14 cellular contexts compared by ENCODE assay signal in the genomic region with DNA sequence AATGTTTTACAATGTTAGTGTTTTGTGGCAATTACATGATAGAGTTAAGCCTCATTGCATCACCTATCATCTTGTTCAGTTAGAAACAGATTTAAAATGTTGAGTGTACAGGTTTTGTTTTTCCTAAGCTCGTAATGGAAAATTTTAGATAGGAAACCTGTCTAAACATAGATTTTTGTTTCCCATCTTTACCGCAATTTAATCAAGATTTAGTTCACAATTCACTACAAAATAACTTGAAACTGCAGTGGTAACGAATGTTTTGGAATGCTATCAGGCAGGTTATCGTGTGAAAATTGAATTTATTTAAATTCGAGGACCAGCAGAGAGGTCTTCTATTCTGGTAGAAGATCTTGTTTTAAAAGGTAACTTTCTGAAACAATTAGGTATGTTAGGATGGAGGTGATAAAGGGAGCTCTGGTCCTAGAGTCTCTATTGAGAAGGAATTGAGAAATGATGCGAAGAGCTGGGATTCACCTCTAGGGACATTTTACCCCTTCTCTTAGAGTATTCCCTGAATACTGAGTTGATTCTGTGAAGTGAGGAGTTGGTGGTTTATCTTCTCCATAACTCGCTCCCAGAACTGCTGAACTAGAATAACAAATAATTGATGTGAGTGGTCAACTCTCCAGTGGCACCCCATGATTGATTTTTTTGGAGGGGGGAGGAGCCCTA. TPM values are rescaled to one million over a fixed set of nuclear protein-coding genes. Genes with fewer than 3 reads are reported as not detected.
DNase-seq lines count a peak whose midpoint lies in the region; ATAC-seq, FAIRE-seq and TF ChIP-seq lines count a peak whose summit lies in the region.
"Had no signal": no experiment of that assay in that cellular context is flagged by ENCODE, and none has a peak within 500 bp of the region (broad histone marks: within the 10 kb centered on the region; RNA-seq: fewer than 3 reads in every experiment).

No MANE protein-coding gene starts in this region.

- H3K27me3 ChIP-seq in GM12878 (replicated peaks in 1 of 2; ENCODE audit: control insufficient read depth in 2 of 2, insufficient read depth in 2 of 2, low read length in 1 of 2), result peaks cover 9 to 30% of the 10 kb centered on the region in 2 experiments

- H3K9ac ChIP-seq in GM12878 (ENCODE audit: control insufficient read depth, insufficient read depth, low read length), result no peak overlapping the region

- no peaks in the 10 kb centered on the region; the same call in 1 of the 2 replicates for H4K20me1 ChIP-seq in GM12878 (ENCODE audit: control insufficient read depth, insufficient read depth)

- no peak overlapping the region for H3K4me2 ChIP-seq in GM12878 (ENCODE audit: control insufficient read depth, insufficient read depth)

- no peaks in the 10 kb centered on the region for H3K9me3 ChIP-seq in GM12878 (replicated peaks; ENCODE audit: control insufficient read depth, insufficient read depth, low read length)
- H3K9me3 ChIP-seq: spleen, tibial nerve had no signal

- DNase-seq in DMS79 treated with DMSO at 0.1 percent for 48 hours (lab: John Stamatoyannopoulos, UW) (peak; percentile 15), DMS79 (lab: John Stamatoyannopoulos, UW) (no peak), GM12878 (ENCODE audit: low read depth, low spot score) (no peak), Kasumi-1 (lab: John Stamatoyannopoulos, UW) (no peak), NCI-H510A treated with DMSO at 0.1 percent for 48 hours (lab: John Stamatoyannopoulos, UW) (no peak), Calu3 (no peak)
- DNase-seq: COR-L47 had no signal

- SMC1A ChIA-PET in GM12878 (lab: Charles Lee; ENCODE audit: uncharacterized antibody, unreplicated experiment), result interaction anchor here (0.6 to 1.4 kb wide), 2 partner anchors 9 to 665 kb away, joined by 3 read pairs; no protein-coding TSS in a partner anchor

- no peaks in the 10 kb centered on the region for H3K9me3 Mint-ChIP-seq in IgD-negative memory B cell
- no peaks in the 10 kb centered on the region for H3K9me3 Mint-ChIP-seq in nephron
- H3K9me3 Mint-ChIP-seq in Calu3 (ENCODE audit: low read depth, unreplicated experiment), result no peaks in the 10 kb centered on the region

- no peaks in the 10 kb centered on the region for H3K4me1 ChIP-seq in GM12878 (ENCODE audit: control insufficient read depth, insufficient read depth, low read length)

- TF ChIP-seq RAD21 in GM12878 (IDR thresholded peaks at IDR 0.05; ENCODE audit: insufficient read depth, low read depth, low read length), result no peak

- no peak overlapping the region for H3K4me3 ChIP-seq in GM12878
- H3K4me3 ChIP-seq: MG63 had no signal

- FAIRE-seq in GM12878 (lab: Jason Lieb, UNC), result peak; percentile 61
- FAIRE-seq: RCC 7860 had no signal

- no peak for ATAC-seq in GM12878

- H3K27me3 Mint-ChIP-seq in IgD-negative memory B cell, result peaks cover 41% of the 10 kb centered on the region
- peaks cover 89% of the 10 kb centered on the region for H3K27me3 Mint-ChIP-seq in nephron (ENCODE audit: low read depth)
- peaks cover 74% of the 10 kb centered on the region for H3K27me3 Mint-ChIP-seq in Calu3 (ENCODE audit: unreplicated experiment)

- TF ChIP-seq CTCF in GM12878 (IDR thresholded peaks at IDR 0.05 in 2 of 3, conservative IDR thresholded peaks at IDR 0.05 in 1 of 3; ENCODE audit: control insufficient read depth in 2 of 3, extremely low read depth in 1 of 3, insufficient read depth in 1 of 3, low read depth in 3 of 3, low read length in 3 of 3) (no peak), nephron (IDR thresholded peaks at IDR 0.05; ENCODE audit: unreplicated experiment in 3 of 3) (no peak), Calu3 (IDR thresholded peaks at IDR 0.05; ENCODE audit: unreplicated experiment) (no peak)

- H3K79me2 ChIP-seq in GM12878 (ENCODE audit: control insufficient read depth, insufficient read depth, low read length), result no peaks in the 10 kb centered on the region

- no peak for TF ChIP-seq EP300 in GM12878 (IDR thresholded peaks at IDR 0.05; ENCODE audit: borderline replicate concordance in 1 of 2, control insufficient read depth in 1 of 2, low read depth in 2 of 2, low read length in 2 of 2)

- 56% methylated on average over 7 of the region's 7 CpGs for WGBS in GM12878 (ENCODE audit: insufficient coverage, insufficient replicate concordance, low lambda C conversion rate, missing lambda C conversion rate)

- H3K27ac ChIP-seq in GM12878 (ENCODE audit: control insufficient read depth, insufficient read depth), result no peak overlapping the region
- H3K27ac ChIP-seq: spleen had no signal

- H3K36me3 ChIP-seq in GM12878 (ENCODE audit: control insufficient read depth in 2 of 2, insufficient read depth in 2 of 2, low read length in 1 of 2), result no peaks in the 10 kb centered on the region
- H3K36me3 ChIP-seq: MG63, spleen, tibial nerve had no signal

- RAD21 ChIA-PET in GM12878 (lab: Charles Lee; ENCODE audit: unreplicated experiment), result no interaction called here

- H3K4me3 Mint-ChIP-seq in IgD-negative memory B cell (peak overlapping the region; percentile 15 to 54 (median 41)), nephron (peak overlapping the region in 2 of 3 experiments; percentile 8 to 31), Calu3 (ENCODE audit: low read depth, unreplicated experiment) (no peak overlapping the region)

- no peak for TF ChIP-seq POLR2A in GM12878 (IDR thresholded peaks at IDR 0.05; ENCODE audit: low read depth, low read length)

- H2AFZ ChIP-seq in GM12878 (ENCODE audit: control insufficient read depth, low read depth, low read length), result no peak overlapping the region

- in situ Hi-C loops in GM12878 (cut with MboI), result no loop called here

- peaks cover 3% of the 10 kb centered on the region for H3K36me3 Mint-ChIP-seq in IgD-negative memory B cell
- H3K36me3 Mint-ChIP-seq in nephron (ENCODE audit: low read depth), result no peaks in the 10 kb centered on the region
- no peaks in the 10 kb centered on the region for H3K36me3 Mint-ChIP-seq in Calu3 (ENCODE audit: insufficient read depth, unreplicated experiment)

- no TSS peak for BruUV-seq in GM12878 (replicated peaks; lab: Mats Ljungman, UMichigan)
- BruUV-seq in Calu3 (replicated peaks; lab: Mats Ljungman, UMichigan), result no TSS peak

- H3K4me1 Mint-ChIP-seq in IgD-negative memory B cell, result peaks cover 5 to 6% (median 5%) of the 10 kb centered on the region in 3 donors
- peaks cover 4% of the 10 kb centered on the region for H3K4me1 Mint-ChIP-seq in nephron
- peaks cover 7% of the 10 kb centered on the region for H3K4me1 Mint-ChIP-seq in Calu3 (ENCODE audit: low read depth, unreplicated experiment)

- CTCF ChIA-PET in GM12878 (lab: Yijun Ruan, JAX), result interaction anchor here (0.9 to 2.0 kb wide), 3 partner anchors 23 to 210 kb away, joined by 3 to 5 read pairs (median 3); a partner anchor contains a TSS
- CTCF ChIA-PET in Calu3 (lab: Charles Lee), result no interaction called here

- H3K27ac Mint-ChIP-seq in IgD-negative memory B cell (no peak overlapping the region), nephron (no peak overlapping the region), Calu3 (ENCODE audit: unreplicated experiment) (no peak overlapping the region)

- intact Hi-C loops in GM12878 (cut with micrococcal nuclease; ENCODE audit: unreplicated experiment), result no loop called here
- intact Hi-C loops in Calu3 (cut with micrococcal nuclease; ENCODE audit: unreplicated experiment), result loop anchor here (10.0 kb wide), 1 partner anchor 209 kb away; no protein-coding TSS in a partner anchor

- POLR2A ChIA-PET in GM12878 (lab: Charles Lee), result no interaction called here

TF ChIP-seq in GM12878, 131 proteins besides CTCF, POLR2A, EP300 and RAD21:
- no peak for TF ChIP-seq SPI1 (IDR thresholded peaks at IDR 0.05; ENCODE audit: borderline replicate concordance, insufficient read depth, low read depth, low read length)
TF ChIP-seq in GM12878: peak in this region for 0.

RNA-seq across cellular contexts. Expression of a gene that starts 1.4 kb away (rescaled TPM):
- polyA plus RNA-seq in IgD-negative memory B cell (not detected), GM12878 (2011; rRNA removed) (not detected in 2 replicates), GM12878 (2014; fragmentation: Illumina TruSeq; extraction: Trizol) (not detected in 2 replicates), GM12878 (2014; fragmentation: Nextera tagmentation; extraction: Ambion mirVana) (under 1 TPM; 0.02 to 0.04 TPM), GM12878 (2014; rRNA removed) (not detected in 2 replicates), GM12878 (2016; fragmentation: Nextera tagmentation; extraction: Ambion mirVana) (under 1 TPM; 0.38 to 0.52 TPM)
- not detected in 2 replicates for total RNA-seq in GM12878 (2013; cell fraction: nucleolus; rRNA removed)
- total RNA-seq in GM12878 (2014; rRNA removed) (not detected in 2 replicates), GM12878 (2014; rRNA removed; fragmentation: Illumina TruSeq; extraction: Trizol) (not detected in 2 replicates), GM12878 (2021) (0.03 TPM in 1 of 2 replicates, not detected in the other), Calu3 (2022) (0.19 and 0.34 TPM in 2 replicates)
- 0.04 TPM for polyA plus RNA-seq in GM12878 (2011; ENCODE audit: low read depth)
- not detected in 2 replicates for polyA plus RNA-seq in GM12878 (2011; cell fraction: cytosol; rRNA removed)
- polyA plus RNA-seq in GM12878 (2011; cell fraction: nucleus; rRNA removed), result not detected in 2 replicates
- polyA plus RNA-seq in GM12878 (2012), result 0.04 and 0.10 TPM in 2 replicates
- polyA minus RNA-seq in GM12878 (2011; rRNA and poly(A)+ RNA removed), result not detected in 2 replicates
- not detected in 2 replicates for polyA minus RNA-seq in GM12878 (2011; cell fraction: cytosol; rRNA and poly(A)+ RNA removed)
- under 0.01 TPM in 1 of 2 replicates, not detected in the other for polyA minus RNA-seq in GM12878 (2011; cell fraction: nucleus; rRNA and poly(A)+ RNA removed)
- total RNA-seq: left lobe of liver had no signal

RNA-seq across cellular contexts. Expression of a gene that starts 59.2 kb away (rescaled TPM):
- polyA plus RNA-seq in IgD-negative memory B cell (23.7 TPM), GM12878 (2011; rRNA removed) (33.5 and 66.0 TPM in 2 replicates), GM12878 (2014; fragmentation: Illumina TruSeq; extraction: Trizol) (39.9 and 46.7 TPM in 2 replicates), GM12878 (2014; fragmentation: Nextera tagmentation; extraction: Ambion mirVana) (1 to 10 TPM; 7.9 to 8.7 TPM), GM12878 (2014; rRNA removed) (43.9 and 45.3 TPM in 2 replicates), GM12878 (2016; fragmentation: Nextera tagmentation; extraction: Ambion mirVana) (10 to 100 TPM; 32.4 to 38.0 TPM)
- total RNA-seq in GM12878 (2013; cell fraction: nucleolus; rRNA removed), result 25.1 and 26.3 TPM in 2 replicates
- total RNA-seq in GM12878 (2014; rRNA removed) (42.6 and 49.2 TPM in 2 replicates), GM12878 (2014; rRNA removed; fragmentation: Illumina TruSeq; extraction: Trizol) (25.4 and 27.2 TPM in 2 replicates), GM12878 (2021) (39.9 and 42.0 TPM in 2 replicates), Calu3 (2022) (40.6 and 44.6 TPM in 2 replicates)
- polyA plus RNA-seq in GM12878 (2011; ENCODE audit: low read depth), result 9.1 TPM
- 81.5 and 93.9 TPM in 2 replicates for polyA plus RNA-seq in GM12878 (2011; cell fraction: cytosol; rRNA removed)
- 58.1 and 59.6 TPM in 2 replicates for polyA plus RNA-seq in GM12878 (2011; cell fraction: nucleus; rRNA removed)
- polyA plus RNA-seq in GM12878 (2012), result 14.5 and 14.9 TPM in 2 replicates
- polyA minus RNA-seq in GM12878 (2011; rRNA and poly(A)+ RNA removed), result 53.0 and 58.0 TPM in 2 replicates
- 12.2 and 17.4 TPM in 2 replicates for polyA minus RNA-seq in GM12878 (2011; cell fraction: cytosol; rRNA and poly(A)+ RNA removed)
- polyA minus RNA-seq in GM12878 (2011; cell fraction: nucleus; rRNA and poly(A)+ RNA removed), result 11.7 and 18.6 TPM in 2 replicates
